ENCODE assay signal across 15 cellular contexts in the genomic region with DNA sequence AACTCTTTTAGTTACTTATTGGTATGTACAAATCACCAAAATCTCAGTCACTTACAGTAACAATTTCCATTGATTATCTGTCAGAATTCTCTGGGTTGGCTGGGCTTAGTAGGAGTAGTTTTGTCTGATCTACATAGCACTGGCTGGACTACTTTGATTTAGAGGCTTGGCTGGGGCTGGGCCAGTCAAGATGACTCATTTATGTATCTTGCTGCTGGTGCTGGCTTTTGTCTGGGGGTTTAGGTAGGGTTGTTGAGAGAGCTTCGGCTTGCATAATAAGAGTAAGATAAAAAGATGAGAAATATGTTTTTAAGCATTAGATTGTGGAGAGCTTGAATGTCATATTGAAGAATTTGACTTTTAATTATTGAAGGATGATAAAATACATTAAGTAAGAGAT.
DNase-seq lines count a peak whose midpoint lies in the region; ATAC-seq, FAIRE-seq and TF ChIP-seq lines count a peak whose summit lies in the region.
"Had no signal": no experiment of that assay in that cellular context is flagged by ENCODE, and none has a peak within 500 bp of the region (broad histone marks: within the 10 kb centered on the region; RNA-seq: fewer than 3 reads in every experiment).

No MANE protein-coding gene starts in this region.

- TF ChIP-seq POLR2A in GM12892 (IDR thresholded peaks at IDR 0.05; ENCODE audit: low read depth, low read length) = no peak

- no peaks in the 10 kb centered on the region for H3K27me3 Mint-ChIP-seq in activated CD4-positive, alpha-beta T cell treated with anti-CD3 and anti-CD28 coated beads for 36 hours
- H3K27me3 Mint-ChIP-seq: activated B cell treated with CpG ODN at 0.5 μM for 24 hours, naive B cell had no signal

- no peaks in the 10 kb centered on the region for H3K4me1 Mint-ChIP-seq in activated CD4-positive, alpha-beta T cell treated with anti-CD3 and anti-CD28 coated beads for 36 hours
- H3K4me1 Mint-ChIP-seq: activated B cell treated with CpG ODN at 0.5 μM for 24 hours, CD14-positive monocyte, naive B cell had no signal

- DNase-seq in DMS53 treated with DMSO at 0.1 percent for 48 hours (lab: John Stamatoyannopoulos, UW; ENCODE audit: unreplicated experiment) (peak; percentile 40), NCI-H69 (lab: John Stamatoyannopoulos, UW) (peak; percentile 58), mucosa of gallbladder (ENCODE audit: low spot score) (peak; percentile 72), NCI-H1694 treated with DMSO at 0.1 percent for 48 hours (lab: John Stamatoyannopoulos, UW) (no peak), GM12892 (ENCODE audit: insufficient read length) (no peak)
- DNase-seq in activated CD4-positive, alpha-beta T cell treated with anti-CD3 and anti-CD28 coated beads for 36 hours = no peak
- DNase-seq: activated B cell treated with CpG ODN at 0.5 μM for 24 hours, amniotic stem cell, dermis blood vessel endothelial cell, gastrocnemius medialis, GOT3, naive B cell had no signal

- no peak overlapping the region for H3K4me3 Mint-ChIP-seq in activated CD4-positive, alpha-beta T cell treated with anti-CD3 and anti-CD28 coated beads for 36 hours
- H3K4me3 Mint-ChIP-seq: activated B cell treated with CpG ODN at 0.5 μM for 24 hours, CD14-positive monocyte, naive B cell had no signal

- POLR2A ChIA-PET in activated CD4-positive, alpha-beta T cell treated with anti-CD3 and anti-CD28 coated beads for 36 hours (lab: Charles Lee) = no interaction called here

- H3K9me3 Mint-ChIP-seq in activated CD4-positive, alpha-beta T cell treated with anti-CD3 and anti-CD28 coated beads for 36 hours (ENCODE audit: low read depth) = peaks cover 2% of the 10 kb centered on the region
- H3K9me3 Mint-ChIP-seq: activated B cell treated with CpG ODN at 0.5 μM for 24 hours, CD14-positive monocyte, naive B cell had no signal

- ATAC-seq in esophagus mucosa = peak; percentile 90
- no peak for ATAC-seq in GM18511 (IDR thresholded peaks at IDR 0.05; ENCODE audit: unreplicated experiment)
- ATAC-seq in activated CD4-positive, alpha-beta T cell treated with anti-CD3 and anti-CD28 coated beads for 36 hours = no peak
- ATAC-seq: gastrocnemius medialis had no signal

- no peak for FAIRE-seq in GM12892 (lab: Jason Lieb, UNC)

- H3K36me3 Mint-ChIP-seq in activated CD4-positive, alpha-beta T cell treated with anti-CD3 and anti-CD28 coated beads for 36 hours (ENCODE audit: low read depth) = no peaks in the 10 kb centered on the region
- H3K36me3 Mint-ChIP-seq: CD14-positive monocyte, naive B cell had no signal

- CTCF ChIA-PET in activated CD4-positive, alpha-beta T cell treated with anti-CD3 and anti-CD28 coated beads for 36 hours (lab: Charles Lee) = no interaction called here

- H3K27ac Mint-ChIP-seq in activated CD4-positive, alpha-beta T cell treated with anti-CD3 and anti-CD28 coated beads for 36 hours = no peak overlapping the region
- H3K27ac Mint-ChIP-seq: activated B cell treated with CpG ODN at 0.5 μM for 24 hours, CD14-positive monocyte, naive B cell had no signal

- intact Hi-C loops in activated CD4-positive, alpha-beta T cell treated with anti-CD3 and anti-CD28 coated beads for 36 hours (cut with DNase I, micrococcal nuclease) = no loop called here

Comparison
In these comparisons a context has a peak if more than half of its experiments do, and no peak if none do; other contexts are left out.
1. DNase-seq: peak in DMS53 treated with DMSO at 0.1 percent for 48 hours (single experiment), NCI-H69 (single experiment) and mucosa of gallbladder (single experiment); none in NCI-H1694 treated with DMSO at 0.1 percent for 48 hours (single experiment), GM12892 (single experiment) and activated CD4-positive, alpha-beta T cell treated with anti-CD3 and anti-CD28 coated beads for 36 hours (single experiment).